In genomic region chr18:65279668-65280305, GRCh38 we compare ENCODE assay signal across 1 cellular context.
TF ChIP-seq lines count a peak whose summit lies in the region.

No MANE protein-coding gene starts in this region.

TF ChIP-seq in HepG2, 621 proteins besides CTCF, POLR2A, EP300 and RAD21 (continued from another document):
- TF ChIP-seq ZNF280B (CRISPR knock-in tag; IDR thresholded peaks at IDR 0.05; ENCODE audit: borderline replicate concordance) (no peak), KDM4B (CRISPR knock-in tag; IDR thresholded peaks at IDR 0.05) (no peak), TOE1 (CRISPR knock-in tag; IDR thresholded peaks at IDR 0.05) (no peak), HOXA3 (CRISPR knock-in tag; IDR thresholded peaks at IDR 0.05) (no peak), AKAP8 (CRISPR knock-in tag; IDR thresholded peaks at IDR 0.05) (no peak), ZNF142 (CRISPR knock-in tag; IDR thresholded peaks at IDR 0.05) (no peak), ZBTB8A (CRISPR knock-in tag; IDR thresholded peaks at IDR 0.05; ENCODE audit: borderline replicate concordance, low read depth) (no peak)
